Comparison of ENCODE assay signal across 1 cellular context in genomic region chr6:148548749-148549140, GRCh38.
TF ChIP-seq lines count a peak whose summit lies in the region.

No MANE protein-coding gene starts in this region.

TF ChIP-seq in SK-N-SH treated with all-trans-retinoic acid at 6 μM for 48 hours, 23 proteins besides CTCF, POLR2A, EP300 and RAD21 (continued from another document):
- TF ChIP-seq ZFP3 (CRISPR knock-in tag; IDR thresholded peaks at IDR 0.05), result no peak
TF ChIP-seq in SK-N-SH treated with all-trans-retinoic acid at 6 μM for 48 hours: peak in this region for 0.
